In the genomic region with DNA sequence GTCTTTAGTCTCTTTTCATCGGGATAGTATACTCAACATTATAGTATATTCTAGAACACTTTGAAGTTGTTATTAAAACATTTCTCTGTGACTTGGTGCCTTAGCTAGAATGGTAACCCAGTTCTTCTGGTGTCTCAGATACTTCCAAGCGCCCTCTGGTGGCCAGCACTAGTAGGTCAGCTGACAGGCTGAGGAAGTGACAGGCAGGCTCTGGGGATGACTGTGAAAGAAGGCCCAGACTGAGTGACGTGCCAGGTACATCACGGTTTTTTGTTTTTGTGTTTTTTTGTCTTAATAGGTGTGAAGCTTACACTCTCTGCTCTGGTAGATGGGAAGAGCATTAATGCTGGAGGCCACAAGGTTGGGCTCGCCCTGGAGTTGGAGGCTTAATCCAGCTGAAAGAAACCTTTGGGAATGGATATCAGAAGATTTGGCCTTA, we compare ENCODE assay signal across 1 cellular context.
TF ChIP-seq lines count a peak whose summit lies in the region.

No MANE protein-coding gene starts in this region.

TF ChIP-seq in HepG2, 621 proteins besides CTCF, POLR2A, EP300 and RAD21 (continues in another document):
- peak; percentile 58 for TF ChIP-seq SAP130 (CRISPR knock-in tag; IDR thresholded peaks at IDR 0.05; ENCODE audit: low read depth)
- TF ChIP-seq, protein P1, sequence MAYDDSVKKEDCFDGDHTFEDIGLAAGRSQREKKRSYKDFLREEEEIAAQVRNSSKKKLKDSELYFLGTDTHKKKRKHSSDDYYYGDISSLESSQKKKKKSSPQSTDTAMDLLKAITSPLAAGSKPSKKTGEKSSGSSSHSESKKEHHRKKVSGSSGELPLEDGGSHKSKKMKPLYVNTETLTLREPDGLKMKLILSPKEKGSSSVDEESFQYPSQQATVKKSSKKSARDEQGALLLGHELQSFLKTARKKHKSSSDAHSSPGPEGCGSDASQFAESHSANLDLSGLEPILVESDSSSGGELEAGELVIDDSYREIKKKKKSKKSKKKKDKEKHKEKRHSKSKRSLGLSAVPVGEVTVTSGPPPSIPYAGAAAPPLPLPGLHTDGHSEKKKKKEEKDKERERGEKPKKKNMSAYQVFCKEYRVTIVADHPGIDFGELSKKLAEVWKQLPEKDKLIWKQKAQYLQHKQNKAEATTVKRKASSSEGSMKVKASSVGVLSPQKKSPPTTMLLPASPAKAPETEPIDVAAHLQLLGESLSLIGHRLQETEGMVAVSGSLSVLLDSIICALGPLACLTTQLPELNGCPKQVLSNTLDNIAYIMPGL (CRISPR knock-in tag; IDR thresholded peaks at IDR 0.05; ENCODE audit: borderline replicate concordance in 1 of 2, low read depth in 1 of 2), result peak in 1 of 2 experiments; percentile 38; a peak in 1 of 4 replicates
- TF ChIP-seq ZSCAN12 (CRISPR knock-in tag; IDR thresholded peaks at IDR 0.05), result no peak
- TF ChIP-seq, protein P2, sequence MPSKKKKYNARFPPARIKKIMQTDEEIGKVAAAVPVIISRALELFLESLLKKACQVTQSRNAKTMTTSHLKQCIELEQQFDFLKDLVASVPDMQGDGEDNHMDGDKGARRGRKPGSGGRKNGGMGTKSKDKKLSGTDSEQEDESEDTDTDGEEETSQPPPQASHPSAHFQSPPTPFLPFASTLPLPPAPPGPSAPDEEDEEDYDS (CRISPR knock-in tag; IDR thresholded peaks at IDR 0.05), result 0 out of 2 replicates have a peak, but pooled peaks have one; percentile 24
- TF ChIP-seq, protein P3, sequence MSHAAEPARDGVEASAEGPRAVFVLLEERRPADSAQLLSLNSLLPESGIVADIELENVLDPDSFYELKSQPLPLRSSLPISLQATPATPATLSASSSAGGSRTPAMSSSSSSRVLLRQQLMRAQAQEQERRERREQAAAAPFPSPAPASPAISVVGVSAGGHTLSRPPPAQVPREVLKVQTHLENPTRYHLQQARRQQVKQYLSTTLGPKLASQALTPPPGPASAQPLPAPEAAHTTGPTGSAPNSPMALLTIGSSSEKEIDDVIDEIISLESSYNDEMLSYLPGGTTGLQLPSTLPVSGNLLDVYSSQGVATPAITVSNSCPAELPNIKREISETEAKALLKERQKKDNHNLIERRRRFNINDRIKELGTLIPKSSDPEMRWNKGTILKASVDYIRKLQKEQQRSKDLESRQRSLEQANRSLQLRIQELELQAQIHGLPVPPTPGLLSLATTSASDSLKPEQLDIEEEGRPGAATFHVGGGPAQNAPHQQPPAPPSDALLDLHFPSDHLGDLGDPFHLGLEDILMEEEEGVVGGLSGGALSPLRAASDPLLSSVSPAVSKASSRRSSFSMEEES (CRISPR knock-in tag; IDR thresholded peaks at IDR 0.05), result peak; percentile 38; the same call in 1 of the 2 replicates
- no peak for TF ChIP-seq ZMYM3 (CRISPR knock-in tag; IDR thresholded peaks at IDR 0.05)
- TF ChIP-seq JUN (CRISPR knock-in tag; IDR thresholded peaks at IDR 0.05), result no peak
- TF ChIP-seq ELF1 (CRISPR knock-in tag; IDR thresholded peaks at IDR 0.05), result 0 out of 2 replicates have a peak, but pooled peaks have one; percentile 28
- TF ChIP-seq, protein P4, sequence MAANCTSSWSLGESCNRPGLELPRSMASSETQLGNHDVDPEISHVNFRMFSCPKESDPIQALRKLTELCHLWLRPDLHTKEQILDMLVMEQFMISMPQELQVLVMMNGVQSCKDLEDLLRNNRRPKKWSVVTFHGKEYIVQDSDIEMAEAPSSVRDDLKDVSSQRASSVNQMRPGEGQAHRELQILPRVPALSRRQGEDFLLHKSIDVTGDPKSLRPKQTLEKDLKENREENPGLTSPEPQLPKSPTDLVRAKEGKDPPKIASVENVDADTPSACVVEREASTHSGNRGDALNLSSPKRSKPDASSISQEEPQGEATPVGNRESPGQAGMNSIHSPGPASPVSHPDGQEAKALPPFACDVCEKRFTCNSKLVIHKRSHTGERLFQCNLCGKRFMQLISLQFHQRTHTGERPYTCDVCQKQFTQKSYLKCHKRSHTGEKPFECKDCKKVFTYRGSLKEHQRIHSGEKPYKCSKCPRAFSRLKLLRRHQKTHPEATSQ (CRISPR knock-in tag; IDR thresholded peaks at IDR 0.05; ENCODE audit: borderline replicate concordance), result no peak
- TF ChIP-seq ZNF564 (CRISPR knock-in tag; IDR thresholded peaks at IDR 0.05), result no peak
- TF ChIP-seq ESRRA (CRISPR knock-in tag; IDR thresholded peaks at IDR 0.05; ENCODE audit: low read depth), result no peak
- TF ChIP-seq RELA (CRISPR knock-in tag; IDR thresholded peaks at IDR 0.05), result no peak
- no peak for TF ChIP-seq NKX3-1 (CRISPR knock-in tag; IDR thresholded peaks at IDR 0.05)
- TF ChIP-seq NR2F6 (IDR thresholded peaks at IDR 0.05), result no peak
- no peak for TF ChIP-seq NR2F6 (CRISPR knock-in tag; IDR thresholded peaks at IDR 0.05)
- TF ChIP-seq ZNF775 (CRISPR knock-in tag; IDR thresholded peaks at IDR 0.05; ENCODE audit: borderline replicate concordance), result no peak
- TF ChIP-seq ETV5 (CRISPR knock-in tag; IDR thresholded peaks at IDR 0.05; ENCODE audit: borderline replicate concordance), result no peak
- 0 out of 2 replicates have a peak, but pooled peaks have one; percentile 16 for TF ChIP-seq CEBPG (CRISPR knock-in tag; IDR thresholded peaks at IDR 0.05)
- TF ChIP-seq ZNF614 (CRISPR knock-in tag; IDR thresholded peaks at IDR 0.05; ENCODE audit: borderline replicate concordance), result peak; percentile 40; the same call in 1 of the 2 replicates
- TF ChIP-seq ZNF674 (CRISPR knock-in tag; IDR thresholded peaks at IDR 0.05; ENCODE audit: low read depth), result no peak
- 0 out of 2 replicates have a peak, but pooled peaks have one; percentile 27 for TF ChIP-seq ZNF263 (CRISPR knock-in tag; IDR thresholded peaks at IDR 0.05)
- TF ChIP-seq ZNF335 (CRISPR knock-in tag; IDR thresholded peaks at IDR 0.05), result peak; percentile 86
- TF ChIP-seq, protein P5, sequence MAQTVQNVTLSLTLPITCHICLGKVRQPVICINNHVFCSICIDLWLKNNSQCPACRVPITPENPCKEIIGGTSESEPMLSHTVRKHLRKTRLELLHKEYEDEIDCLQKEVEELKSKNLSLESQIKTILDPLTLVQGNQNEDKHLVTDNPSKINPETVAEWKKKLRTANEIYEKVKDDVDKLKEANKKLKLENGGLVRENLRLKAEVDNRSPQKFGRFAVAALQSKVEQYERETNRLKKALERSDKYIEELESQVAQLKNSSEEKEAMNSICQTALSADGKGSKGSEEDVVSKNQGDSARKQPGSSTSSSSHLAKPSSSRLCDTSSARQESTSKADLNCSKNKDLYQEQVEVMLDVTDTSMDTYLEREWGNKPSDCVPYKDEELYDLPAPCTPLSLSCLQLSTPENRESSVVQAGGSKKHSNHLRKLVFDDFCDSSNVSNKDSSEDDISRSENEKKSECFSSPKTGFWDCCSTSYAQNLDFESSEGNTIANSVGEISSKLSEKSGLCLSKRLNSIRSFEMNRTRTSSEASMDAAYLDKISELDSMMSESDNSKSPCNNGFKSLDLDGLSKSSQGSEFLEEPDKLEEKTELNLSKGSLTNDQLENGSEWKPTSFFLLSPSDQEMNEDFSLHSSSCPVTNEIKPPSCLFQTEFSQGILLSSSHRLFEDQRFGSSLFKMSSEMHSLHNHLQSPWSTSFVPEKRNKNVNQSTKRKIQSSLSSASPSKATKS (CRISPR knock-in tag; IDR thresholded peaks at IDR 0.05), result no peak
- no peak for TF ChIP-seq FIP1L1 (IDR thresholded peaks at IDR 0.05; ENCODE audit: borderline replicate concordance, insufficient read depth, low read depth, low read length)
- TF ChIP-seq TBX2 (CRISPR knock-in tag; IDR thresholded peaks at IDR 0.05; ENCODE audit: borderline replicate concordance), result no peak
- no peak for TF ChIP-seq REXO4 (CRISPR knock-in tag; IDR thresholded peaks at IDR 0.05; ENCODE audit: borderline replicate concordance)
- peak; percentile 29; the same call in 1 of the 2 replicates for TF ChIP-seq GATAD2A (CRISPR knock-in tag; IDR thresholded peaks at IDR 0.05)
- TF ChIP-seq RBAK (CRISPR knock-in tag; IDR thresholded peaks at IDR 0.05), result no peak
- TF ChIP-seq NCOA2 (CRISPR knock-in tag; IDR thresholded peaks at IDR 0.05), result no peak
- TF ChIP-seq, protein P6, sequence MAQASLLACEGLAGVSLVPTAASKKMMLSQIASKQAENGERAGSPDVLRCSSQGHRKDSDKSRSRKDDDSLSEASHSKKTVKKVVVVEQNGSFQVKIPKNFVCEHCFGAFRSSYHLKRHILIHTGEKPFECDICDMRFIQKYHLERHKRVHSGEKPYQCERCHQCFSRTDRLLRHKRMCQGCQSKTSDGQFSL (CRISPR knock-in tag; IDR thresholded peaks at IDR 0.05), result no peak
- no peak for TF ChIP-seq MED13 (CRISPR knock-in tag; IDR thresholded peaks at IDR 0.05)
- TF ChIP-seq THAP11 (CRISPR knock-in tag; IDR thresholded peaks at IDR 0.05), result no peak
- no peak for TF ChIP-seq ZBTB7A (CRISPR knock-in tag; IDR thresholded peaks at IDR 0.05)
- no peak for TF ChIP-seq ZNF572 (CRISPR knock-in tag; IDR thresholded peaks at IDR 0.05)
- 0 out of 2 replicates have a peak, but pooled peaks have one; percentile 14 for TF ChIP-seq SALL1 (CRISPR knock-in tag; IDR thresholded peaks at IDR 0.05)
- no peak for TF ChIP-seq XBP1 (CRISPR knock-in tag; IDR thresholded peaks at IDR 0.05)
- TF ChIP-seq, protein P7, sequence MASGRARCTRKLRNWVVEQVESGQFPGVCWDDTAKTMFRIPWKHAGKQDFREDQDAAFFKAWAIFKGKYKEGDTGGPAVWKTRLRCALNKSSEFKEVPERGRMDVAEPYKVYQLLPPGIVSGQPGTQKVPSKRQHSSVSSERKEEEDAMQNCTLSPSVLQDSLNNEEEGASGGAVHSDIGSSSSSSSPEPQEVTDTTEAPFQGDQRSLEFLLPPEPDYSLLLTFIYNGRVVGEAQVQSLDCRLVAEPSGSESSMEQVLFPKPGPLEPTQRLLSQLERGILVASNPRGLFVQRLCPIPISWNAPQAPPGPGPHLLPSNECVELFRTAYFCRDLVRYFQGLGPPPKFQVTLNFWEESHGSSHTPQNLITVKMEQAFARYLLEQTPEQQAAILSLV (CRISPR knock-in tag; IDR thresholded peaks at IDR 0.05; ENCODE audit: borderline replicate concordance), result no peak
- peak; percentile 66 for TF ChIP-seq STAG1 (CRISPR knock-in tag; IDR thresholded peaks at IDR 0.05)
- TF ChIP-seq HDAC2 (CRISPR knock-in tag; IDR thresholded peaks at IDR 0.05), result 0 out of 2 replicates have a peak, but pooled peaks have one; percentile 21
- peak; percentile 69 for TF ChIP-seq RBM22 (optimal IDR thresholded peaks at IDR 0.05; ENCODE audit: low read length)
- peak; percentile 83 for TF ChIP-seq SMC3 (IDR thresholded peaks at IDR 0.05; ENCODE audit: low read length)
- 0 out of 2 replicates have a peak, but pooled peaks have one; percentile 39 for TF ChIP-seq ERF (CRISPR knock-in tag; IDR thresholded peaks at IDR 0.05)
- TF ChIP-seq, protein P8, sequence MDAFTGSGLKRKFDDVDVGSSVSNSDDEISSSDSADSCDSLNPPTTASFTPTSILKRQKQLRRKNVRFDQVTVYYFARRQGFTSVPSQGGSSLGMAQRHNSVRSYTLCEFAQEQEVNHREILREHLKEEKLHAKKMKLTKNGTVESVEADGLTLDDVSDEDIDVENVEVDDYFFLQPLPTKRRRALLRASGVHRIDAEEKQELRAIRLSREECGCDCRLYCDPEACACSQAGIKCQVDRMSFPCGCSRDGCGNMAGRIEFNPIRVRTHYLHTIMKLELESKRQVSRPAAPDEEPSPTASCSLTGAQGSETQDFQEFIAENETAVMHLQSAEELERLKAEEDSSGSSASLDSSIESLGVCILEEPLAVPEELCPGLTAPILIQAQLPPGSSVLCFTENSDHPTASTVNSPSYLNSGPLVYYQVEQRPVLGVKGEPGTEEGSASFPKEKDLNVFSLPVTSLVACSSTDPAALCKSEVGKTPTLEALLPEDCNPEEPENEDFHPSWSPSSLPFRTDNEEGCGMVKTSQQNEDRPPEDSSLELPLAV (CRISPR knock-in tag; conservative IDR thresholded peaks at IDR 0.05; ENCODE audit: low read depth), result no peak
- no peak for TF ChIP-seq ZNF17 (CRISPR knock-in tag; IDR thresholded peaks at IDR 0.05)
- TF ChIP-seq HMGA1 (CRISPR knock-in tag; conservative IDR thresholded peaks at IDR 0.05), result no peak
- TF ChIP-seq, protein P9, sequence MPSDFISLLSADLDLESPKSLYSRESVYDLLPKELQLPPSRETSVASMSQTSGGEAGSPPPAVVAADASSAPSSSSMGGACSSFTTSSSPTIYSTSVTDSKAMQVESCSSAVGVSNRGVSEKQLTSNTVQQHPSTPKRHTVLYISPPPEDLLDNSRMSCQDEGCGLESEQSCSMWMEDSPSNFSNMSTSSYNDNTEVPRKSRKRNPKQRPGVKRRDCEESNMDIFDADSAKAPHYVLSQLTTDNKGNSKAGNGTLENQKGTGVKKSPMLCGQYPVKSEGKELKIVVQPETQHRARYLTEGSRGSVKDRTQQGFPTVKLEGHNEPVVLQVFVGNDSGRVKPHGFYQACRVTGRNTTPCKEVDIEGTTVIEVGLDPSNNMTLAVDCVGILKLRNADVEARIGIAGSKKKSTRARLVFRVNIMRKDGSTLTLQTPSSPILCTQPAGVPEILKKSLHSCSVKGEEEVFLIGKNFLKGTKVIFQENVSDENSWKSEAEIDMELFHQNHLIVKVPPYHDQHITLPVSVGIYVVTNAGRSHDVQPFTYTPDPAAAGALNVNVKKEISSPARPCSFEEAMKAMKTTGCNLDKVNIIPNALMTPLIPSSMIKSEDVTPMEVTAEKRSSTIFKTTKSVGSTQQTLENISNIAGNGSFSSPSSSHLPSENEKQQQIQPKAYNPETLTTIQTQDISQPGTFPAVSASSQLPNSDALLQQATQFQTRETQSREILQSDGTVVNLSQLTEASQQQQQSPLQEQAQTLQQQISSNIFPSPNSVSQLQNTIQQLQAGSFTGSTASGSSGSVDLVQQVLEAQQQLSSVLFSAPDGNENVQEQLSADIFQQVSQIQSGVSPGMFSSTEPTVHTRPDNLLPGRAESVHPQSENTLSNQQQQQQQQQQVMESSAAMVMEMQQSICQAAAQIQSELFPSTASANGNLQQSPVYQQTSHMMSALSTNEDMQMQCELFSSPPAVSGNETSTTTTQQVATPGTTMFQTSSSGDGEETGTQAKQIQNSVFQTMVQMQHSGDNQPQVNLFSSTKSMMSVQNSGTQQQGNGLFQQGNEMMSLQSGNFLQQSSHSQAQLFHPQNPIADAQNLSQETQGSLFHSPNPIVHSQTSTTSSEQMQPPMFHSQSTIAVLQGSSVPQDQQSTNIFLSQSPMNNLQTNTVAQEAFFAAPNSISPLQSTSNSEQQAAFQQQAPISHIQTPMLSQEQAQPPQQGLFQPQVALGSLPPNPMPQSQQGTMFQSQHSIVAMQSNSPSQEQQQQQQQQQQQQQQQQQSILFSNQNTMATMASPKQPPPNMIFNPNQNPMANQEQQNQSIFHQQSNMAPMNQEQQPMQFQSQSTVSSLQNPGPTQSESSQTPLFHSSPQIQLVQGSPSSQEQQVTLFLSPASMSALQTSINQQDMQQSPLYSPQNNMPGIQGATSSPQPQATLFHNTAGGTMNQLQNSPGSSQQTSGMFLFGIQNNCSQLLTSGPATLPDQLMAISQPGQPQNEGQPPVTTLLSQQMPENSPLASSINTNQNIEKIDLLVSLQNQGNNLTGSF (CRISPR knock-in tag; IDR thresholded peaks at IDR 0.05), result no peak
- peak; percentile 35; the same call in 1 of the 2 replicates for TF ChIP-seq FOXA3 (CRISPR knock-in tag; IDR thresholded peaks at IDR 0.05)
- TF ChIP-seq U2AF2 (IDR thresholded peaks at IDR 0.05; ENCODE audit: low read depth, low read length), result no peak
- TF ChIP-seq DPF2 (CRISPR knock-in tag; IDR thresholded peaks at IDR 0.05; ENCODE audit: borderline replicate concordance, low read depth), result no peak
- TF ChIP-seq FOSL2 (CRISPR knock-in tag; IDR thresholded peaks at IDR 0.05), result 0 out of 2 replicates have a peak, but pooled peaks have one; percentile 22
